In genomic region chr2:213722564-213722963, GRCh38 we compare ENCODE assay signal across 20 cellular contexts.
"Had no signal": no experiment of that assay in that cellular context is flagged by ENCODE, and none has a peak within 500 bp of the region (broad histone marks: within the 10 kb centered on the region; RNA-seq: fewer than 3 reads in every experiment).

No MANE protein-coding gene starts in this region.

- ATAC-seq: esophagus mucosa, gastrocnemius medialis, heart right ventricle, natural killer cell, pancreas, right cardiac atrium had no signal

- H3K27ac Mint-ChIP-seq: natural killer cell, progenitor cell of endocrine pancreas, type B pancreatic cell had no signal

- H3K9me3 ChIP-seq: gastrocnemius medialis, pancreas had no signal

- H3K4me1 Mint-ChIP-seq: natural killer cell had no signal

- H3K27me3 Mint-ChIP-seq: progenitor cell of endocrine pancreas, type B pancreatic cell had no signal

- H3K4me1 ChIP-seq: gastrocnemius medialis, heart right ventricle, pancreas had no signal

- H3K9me3 Mint-ChIP-seq: type B pancreatic cell had no signal

- H3K4me3 ChIP-seq: coronary artery, gastrocnemius medialis, heart right ventricle, pancreas, smooth muscle cell had no signal

- H3K36me3 Mint-ChIP-seq: natural killer cell, type B pancreatic cell had no signal

- DNase-seq: effector CD4-positive, alpha-beta T cell; gastrocnemius medialis; heart right ventricle; hypothalamus; kidney glomerular epithelial cell; natural killer cell; occipital lobe; pancreas; stimulated activated CD4-positive, alpha-beta T cell treated with anti-CD3 and anti-CD28 coated beads, Interleukin-2, amount 100 ng/mL, for 48 hours; stimulated activated naive CD4-positive, alpha-beta T cell treated with Interleukin-2 at 50 U/mL for 16 hours had no signal

- H3K36me3 ChIP-seq: gastrocnemius medialis, heart right ventricle, pancreas had no signal

- H3K4me3 Mint-ChIP-seq: endodermal cell, mesothelial cell of epicardium, natural killer cell, type B pancreatic cell had no signal

- FAIRE-seq: islet of Langerhans, pancreas, urothelium cell line had no signal

- H3K27ac ChIP-seq: coronary artery, gastrocnemius medialis, heart right ventricle, pancreas had no signal

- H3K27me3 ChIP-seq: gastrocnemius medialis, heart right ventricle, pancreas had no signal
